ENCODE assay signal across 33 cellular contexts in the genomic region with DNA sequence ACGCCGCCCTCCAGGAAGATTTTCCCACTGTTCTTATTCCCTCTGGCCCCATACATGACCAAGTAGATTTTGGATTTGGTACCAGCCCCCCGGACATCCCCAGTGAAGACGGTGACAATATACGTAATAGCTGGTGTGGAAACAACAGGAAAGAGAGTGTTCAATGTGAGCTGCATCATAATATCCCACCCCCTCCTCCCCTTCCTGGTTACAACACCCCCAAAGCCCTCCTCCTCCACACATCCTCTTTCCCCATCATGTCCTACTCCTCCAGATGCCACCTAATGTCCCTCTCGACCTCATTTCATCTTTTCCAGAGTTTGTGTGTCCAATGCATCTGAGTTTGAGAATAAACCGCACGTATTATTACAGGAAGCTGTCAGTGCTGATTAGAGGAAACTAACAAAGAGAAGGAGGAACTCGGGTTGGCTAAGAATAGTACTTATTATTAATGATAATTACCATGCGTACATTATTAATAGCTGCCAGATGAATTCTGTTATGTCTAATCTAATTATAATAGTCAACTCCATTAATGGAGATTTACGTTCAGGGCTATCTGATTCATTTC. TPM values are rescaled to one million over a fixed set of nuclear protein-coding genes. Genes with fewer than 3 reads are reported as not detected.
DNase-seq lines count a peak whose midpoint lies in the region; TF ChIP-seq lines count a peak whose summit lies in the region.
"Had no signal": no experiment of that assay in that cellular context is flagged by ENCODE, and none has a peak within 500 bp of the region (broad histone marks: within the 10 kb centered on the region; RNA-seq: fewer than 3 reads in every experiment).

No MANE protein-coding gene starts in this region.

- H3K27ac ChIP-seq in A673 (ENCODE audit: low read depth, low read length, poor library complexity, severe bottlenecking) (peak overlapping the region; percentile 77), SK-N-MC (peak overlapping the region; percentile 88)
- H3K27ac ChIP-seq: C4-2B, cardiac muscle cell, hepatocyte had no signal

- TF ChIP-seq CTCF in A673 (conservative IDR thresholded peaks at IDR 0.05; ENCODE audit: low read depth, low read length) = no peak
- no peak for TF ChIP-seq CTCF in CD14-positive monocyte (IDR thresholded peaks at IDR 0.05)

- DNase-seq in A673 (ENCODE audit: low spot score) = peak; percentile 68
- no peak for DNase-seq in CD14-positive monocyte (ENCODE audit: low spot score)
- peak; percentile 87 for DNase-seq in SK-N-MC (ENCODE audit: low read depth, low spot score)
- DNase-seq in islet precursor cell = no peak
- DNase-seq in stimulated activated CD4-positive, alpha-beta T cell treated with anti-CD3 and anti-CD28 coated beads, Interleukin-12 subunit alpha, Interleukin-12 subunit beta, amount 100 ng/mL, for 4 hours = no peak
- no peak for DNase-seq in cerebellar cortex (ENCODE audit: low spot score)
- DNase-seq: activated CD4-positive, alpha-beta T cell treated with anti-CD3 and anti-CD28 coated beads for 36 hours; activated CD8-positive, alpha-beta T cell treated with anti-CD3 and anti-CD28 coated beads, Interleukin-2, amount 10 ng/mL, durations not matched to agents 7 days and 5 days; activated T-cell treated with anti-CD3 and anti-CD28 coated beads for 4 hours; anterior cingulate cortex; Calu3; cortex of kidney; foreskin melanocyte; KG1; MM.1S; naive thymus-derived CD4-positive, alpha-beta T cell; NCI-H146; NCI-H2107; NCI-H82; occipital lobe; PC-3; trophoblast cell had no signal

- peak overlapping the region; percentile 52 to 94 (median 91) for H3K27ac Mint-ChIP-seq in CD14-positive monocyte
- H3K27ac Mint-ChIP-seq: activated CD4-positive, alpha-beta T cell treated with anti-CD3 and anti-CD28 coated beads for 36 hours; activated CD8-positive, alpha-beta T cell treated with anti-CD3 and anti-CD28 coated beads, Interleukin-2, amount 10 ng/mL, durations not matched to agents 7 days and 5 days; activated naive CD8-positive, alpha-beta T cell; mesothelial cell of epicardium; naive thymus-derived CD4-positive, alpha-beta T cell had no signal

- intact Hi-C loops in A673 (cut with micrococcal nuclease; ENCODE audit: unreplicated experiment) (no loop called here), CD14-positive monocyte (cut with micrococcal nuclease) (no loop called here)

- H3K9me3 ChIP-seq in A673 (ENCODE audit: low read depth, low read length, poor library complexity, severe bottlenecking) (peaks cover 5% of the 10 kb centered on the region), SK-N-MC (ENCODE audit: low read depth, low read length) (no peaks in the 10 kb centered on the region), mononuclear cell (ENCODE audit: low read depth, low read length) (no peaks in the 10 kb centered on the region)

- H3K4me1 ChIP-seq in A673 (ENCODE audit: insufficient read depth, low read length, poor library complexity, severe bottlenecking) = peaks cover 5% of the 10 kb centered on the region
- H3K4me1 ChIP-seq in mononuclear cell (ENCODE audit: insufficient read depth, low read length) = peaks cover 15% of the 10 kb centered on the region

- H3K4me3 Mint-ChIP-seq in CD14-positive monocyte = peak overlapping the region; percentile 42 to 89
- H3K4me3 Mint-ChIP-seq: activated CD4-positive, alpha-beta T cell treated with anti-CD3 and anti-CD28 coated beads for 36 hours; activated CD8-positive, alpha-beta T cell treated with anti-CD3 and anti-CD28 coated beads, Interleukin-2, amount 10 ng/mL, durations not matched to agents 7 days and 5 days; activated naive CD8-positive, alpha-beta T cell; mesothelial cell of epicardium; naive thymus-derived CD4-positive, alpha-beta T cell had no signal

- H3K36me3 Mint-ChIP-seq in CD14-positive monocyte = no peaks in the 10 kb centered on the region
- H3K36me3 Mint-ChIP-seq: activated naive CD8-positive, alpha-beta T cell; mesothelial cell of epicardium; naive thymus-derived CD4-positive, alpha-beta T cell had no signal

- H3K27me3 Mint-ChIP-seq in CD14-positive monocyte (ENCODE audit: low read depth in 3 of 3) = peaks cover 0 to 5% (median 4%) of the 10 kb centered on the region in 3 donors

- peaks cover 0 to 7% (median 4%) of the 10 kb centered on the region in 7 donors for H3K9me3 Mint-ChIP-seq in CD14-positive monocyte
- H3K9me3 Mint-ChIP-seq: mesothelial cell of epicardium had no signal

- CTCF ChIA-PET in A673 (lab: Charles Lee) = no interaction called here

- H3K4me3 ChIP-seq in A673 (ENCODE audit: low read depth, low read length, poor library complexity, severe bottlenecking) = peak overlapping the region; percentile 44
- peak overlapping the region; percentile 86 for H3K4me3 ChIP-seq in SK-N-MC
- peak overlapping the region; percentile 6 for H3K4me3 ChIP-seq in mononuclear cell (ENCODE audit: low read length)
- H3K4me3 ChIP-seq: cardiac muscle cell, hepatocyte, smooth muscle cell had no signal

- H3K4me1 Mint-ChIP-seq in CD14-positive monocyte = peaks cover 21% of the 10 kb centered on the region
- H3K4me1 Mint-ChIP-seq: activated CD4-positive, alpha-beta T cell treated with anti-CD3 and anti-CD28 coated beads for 36 hours had no signal

- H3K36me3 ChIP-seq in A673 (ENCODE audit: insufficient read depth, low read length, poor library complexity, severe bottlenecking) (no peaks in the 10 kb centered on the region), SK-N-MC (ENCODE audit: insufficient read depth, low read length) (peaks cover 34% of the 10 kb centered on the region)
- H3K36me3 ChIP-seq: cardiac muscle cell had no signal

- H3K27me3 ChIP-seq in A673 (replicated peaks; ENCODE audit: insufficient read depth, low read depth, low read length, poor library complexity) (no peaks in the 10 kb centered on the region), mononuclear cell (ENCODE audit: insufficient read depth, low read length) (no peaks in the 10 kb centered on the region)
- H3K27me3 ChIP-seq: cardiac muscle cell, hepatocyte had no signal

- H3K9ac ChIP-seq in SK-N-MC (ENCODE audit: insufficient read length) = peak overlapping the region; percentile 86

- BruUV-seq in A673 (replicated peaks; lab: Mats Ljungman, UMichigan) = no TSS peak

- POLR2A ChIA-PET in A673 (lab: Charles Lee; ENCODE audit: low non-redundant PET) = interaction anchor here (0.5 kb wide), 1 partner anchor 16 kb away, joined by 3 read pairs; no protein-coding TSS in a partner anchor

RNA-seq across cellular contexts. Expression of gene LOXHD1, which starts 55.6 kb away (rescaled TPM):
- total RNA-seq in A673 (2021) (25.5 and 26.4 TPM in 2 replicates), mononuclear cell (0.63 TPM)
- polyA plus RNA-seq in CD14-positive monocyte = under 1 TPM; 0.33 to 0.61 TPM
- total RNA-seq: Calu3; hepatocyte; left lobe of liver; PC-3; renal cortical epithelial cell; smooth muscle cell; T-helper 1 cell treated with Interleukin-12 subunit alpha and Interleukin-12 subunit beta and Interleukin-4 antibody, amounts not matched to agents 30 ng/mL and 1 ng/mL, for 36 hours had no signal
- polyA plus RNA-seq: AG04450; cardiac muscle cell; hepatocyte; naive thymus-derived CD4-positive, alpha-beta T cell; smooth muscle cell had no signal

Comparison
In these comparisons a context has a peak if more than half of its experiments do, and no peak if none do; other contexts are left out.
1. DNase-seq: peak in A673 (single experiment) and SK-N-MC (single experiment); none in CD14-positive monocyte (single experiment), islet precursor cell (single experiment), stimulated activated CD4-positive, alpha-beta T cell treated with anti-CD3 and anti-CD28 coated beads, Interleukin-12 subunit alpha, Interleukin-12 subunit beta, amount 100 ng/mL, for 4 hours (single experiment) and cerebellar cortex (single experiment).
2. H3K4me3 ChIP-seq: peak in every context shown above with its lines; median percentile 86 in SK-N-MC; 44 in A673; 6 in mononuclear cell.
3. RNA of gene LOXHD1, which starts 55.6 kb away (total RNA-seq): 25.5 to 26.4 TPM in A673; 0.63 TPM in mononuclear cell (single experiment); every median in the first group is over 10 times any median in the second.